ENCODE assay signal across 7 cellular contexts in the genomic region with DNA sequence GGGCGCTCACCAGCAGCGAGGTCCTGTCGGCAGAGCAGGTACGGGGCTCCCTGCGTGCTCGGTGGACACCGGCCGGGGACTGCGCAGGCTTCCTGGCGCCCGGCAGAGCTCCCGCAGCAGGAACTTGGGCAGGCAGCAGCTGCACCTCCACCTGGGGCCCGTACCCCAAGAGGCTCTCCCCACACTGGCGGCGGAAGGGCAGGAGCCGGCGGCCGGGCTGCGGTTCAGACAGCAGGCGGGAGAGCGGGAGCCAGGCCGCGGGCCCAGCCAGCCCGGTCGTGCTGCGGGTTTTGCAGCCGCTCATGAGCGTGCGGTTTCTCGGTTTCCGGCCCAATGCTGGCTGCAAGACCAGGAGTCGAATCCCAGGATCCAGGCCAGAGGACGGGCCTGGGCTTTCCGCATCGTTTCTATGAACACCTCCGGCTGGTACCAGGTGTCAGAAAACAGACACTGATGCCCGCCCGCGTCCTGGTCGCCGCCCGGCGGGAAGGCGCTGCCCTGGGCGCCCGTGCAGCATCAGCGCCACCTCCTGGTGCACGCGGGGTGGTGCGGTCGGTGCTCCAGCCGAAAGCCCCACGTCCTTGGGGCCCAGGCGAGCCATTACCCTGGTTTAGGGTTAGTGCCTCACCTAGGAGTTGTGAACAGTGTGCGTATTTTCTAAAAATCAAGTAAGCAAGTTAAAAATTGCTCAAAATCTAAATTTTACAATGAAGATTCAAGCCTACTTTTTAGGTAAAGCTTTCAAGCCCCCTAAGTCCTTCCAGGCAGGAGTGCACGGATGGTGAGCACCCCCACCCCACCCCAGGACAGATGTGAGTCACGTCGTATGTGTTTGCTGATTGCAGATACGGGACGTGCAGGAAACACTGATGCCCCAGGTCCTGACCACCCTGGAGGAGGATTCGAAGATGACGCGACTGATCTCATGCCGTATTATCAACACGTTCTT. TPM values are rescaled to one million over a fixed set of nuclear protein-coding genes. Genes with fewer than 3 reads are reported as not detected.
A peak's percentile ranks its signal among the peaks of the same experiment; 100 is the strongest.
DNase-seq lines count a peak whose midpoint lies in the region; ATAC-seq and TF ChIP-seq lines count a peak whose summit lies in the region.

No MANE protein-coding gene starts in this region.

- peak; percentile 51 for TF ChIP-seq CTCF in OCI-LY3 (IDR thresholded peaks at IDR 0.05; ENCODE audit: low read depth, low read length)

- H3K4me2 ChIP-seq in OCI-LY3 (ENCODE audit: low read length): no peak overlapping the region

- H3K27me3 ChIP-seq in OCI-LY3 (ENCODE audit: low read depth, low read length): no peaks in the 10 kb centered on the region

- DNase-seq in activated effector memory CD4-positive, alpha-beta T cell treated with Interleukin-2 at 50 U/mL for 16 hours: peak; percentile 41
- DNase-seq in Right ventricle myocardium superior: peak; percentile 73
- no peak for DNase-seq in sciatic nerve (ENCODE audit: low spot score)
- no peak for DNase-seq in NCI-H146 treated with DMSO at 0.1 percent for 48 hours (lab: John Stamatoyannopoulos, UW; ENCODE audit: unreplicated experiment)
- no peak for DNase-seq in dedifferentiated amniotic fluid mesenchymal stem cell (ENCODE audit: extremely low spot score)

- H2AFZ ChIP-seq in OCI-LY3 (ENCODE audit: low read depth, low read length): no peak overlapping the region

- H4K20me1 ChIP-seq in OCI-LY3 (ENCODE audit: insufficient read depth, low read length): no peaks in the 10 kb centered on the region

- no peak overlapping the region for H3K27ac ChIP-seq in OCI-LY3 (ENCODE audit: low read length)

- H3K9ac ChIP-seq in OCI-LY3 (ENCODE audit: low read length): no peak overlapping the region

- no peak overlapping the region for H3K4me3 ChIP-seq in OCI-LY3 (ENCODE audit: low read length)

- H3K4me1 ChIP-seq in OCI-LY3 (ENCODE audit: low read length): no peaks in the 10 kb centered on the region

- ATAC-seq in GM18909 (IDR thresholded peaks at IDR 0.05; ENCODE audit: poor library complexity, unreplicated experiment): peak; percentile 47
- peak; percentile 65 for ATAC-seq in Right ventricle myocardium superior (ENCODE audit: poor library complexity)
- ATAC-seq in sciatic nerve: peak; percentile 33

- intact Hi-C loops in Right ventricle myocardium superior (cut with DNase I) (loop anchor here (5.0 kb wide), 1 partner anchor 452 kb away; no protein-coding TSS in a partner anchor), sciatic nerve (cut with DNase I) (loop anchor here (5.0 kb wide), 2 partner anchors 452 to 1328 kb away; no protein-coding TSS in a partner anchor)

- H3K9me3 ChIP-seq in OCI-LY3 (ENCODE audit: insufficient read depth, low read length): no peaks in the 10 kb centered on the region

- H3K79me2 ChIP-seq in OCI-LY3 (ENCODE audit: low read length): no peaks in the 10 kb centered on the region

- peaks cover 4% of the 10 kb centered on the region for H3K36me3 ChIP-seq in OCI-LY3 (replicated peaks; ENCODE audit: low read depth, low read length)

RNA-seq across cellular contexts. Expression of gene PRKAR1B, which starts 47.4 kb away (rescaled TPM):
- total RNA-seq in Right ventricle myocardium superior (16.5 TPM), sciatic nerve (11.1 TPM)

RNA-seq across cellular contexts. Expression of gene DNAAF5, which starts 47.9 kb away (rescaled TPM):
- total RNA-seq in Right ventricle myocardium superior: 19.3 TPM
- 19.0 TPM for total RNA-seq in sciatic nerve

RNA-seq across cellular contexts. Expression of gene SUN1, which starts 57.8 kb away (rescaled TPM):
- total RNA-seq in Right ventricle myocardium superior (177 TPM), sciatic nerve (207 TPM)

Comparison
In these comparisons a context has a peak if more than half of its experiments do, and no peak if none do; other contexts are left out.
1. DNase-seq: peak in activated effector memory CD4-positive, alpha-beta T cell treated with Interleukin-2 at 50 U/mL for 16 hours (single experiment) and Right ventricle myocardium superior (single experiment); none in sciatic nerve (single experiment), NCI-H146 treated with DMSO at 0.1 percent for 48 hours (single experiment) and dedifferentiated amniotic fluid mesenchymal stem cell (single experiment).
2. Peak in every context shown above with its lines, with median percentiles within 50 percentile points of each other: ATAC-seq.